Comparison of ENCODE assay signal across 1 cellular context in genomic region chr19:3977242-3978143, GRCh38.
TF ChIP-seq lines count a peak whose summit lies in the region.

No MANE protein-coding gene starts in this region.

TF ChIP-seq in HCT116, 20 proteins besides CTCF, POLR2A, EP300 and RAD21 (continued from another document):
- no peak for TF ChIP-seq REST (IDR thresholded peaks at IDR 0.05; ENCODE audit: low read depth)
TF ChIP-seq in HCT116: peak in this region for 0.
